15 cellular contexts compared by ENCODE assay signal in the genomic region with DNA sequence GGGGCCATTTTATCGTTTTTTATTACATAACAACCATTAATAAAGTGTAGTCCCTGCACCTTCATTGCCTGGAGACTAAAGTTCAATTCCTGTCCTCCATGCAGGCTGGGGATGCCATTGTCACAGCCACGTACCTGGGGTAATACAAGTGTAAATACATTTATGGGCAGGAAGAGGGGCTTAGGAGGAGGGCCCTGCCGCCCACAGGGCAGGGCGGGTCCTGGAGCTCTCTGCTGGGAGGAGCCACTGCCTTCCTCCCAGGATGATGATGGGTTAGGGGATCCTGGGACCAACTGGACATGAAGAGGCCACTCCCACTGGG. TPM values are rescaled to one million over a fixed set of nuclear protein-coding genes. Genes with fewer than 3 reads are reported as not detected.
DNase-seq lines count a peak whose midpoint lies in the region; ATAC-seq, FAIRE-seq and TF ChIP-seq lines count a peak whose summit lies in the region.
"Had no signal": no experiment of that assay in that cellular context is flagged by ENCODE, and none has a peak within 500 bp of the region (broad histone marks: within the 10 kb centered on the region; RNA-seq: fewer than 3 reads in every experiment).

No MANE protein-coding gene starts in this region.

- peak overlapping the region; percentile 18 to 46 for H2BK12ac ChIP-seq in mesenchymal stem cell (ENCODE audit: low read length in 2 of 2)

- TF ChIP-seq RAD21 in K562 (CRISPR knock-in tag; conservative IDR thresholded peaks at IDR 0.05 in 1 of 2, IDR thresholded peaks at IDR 0.05 in 1 of 2) = no peak

- H3K27me3 ChIP-seq in K562 (ENCODE audit: control insufficient read depth in 2 of 2, insufficient read depth in 2 of 2, low read length in 2 of 2) (no peaks in the 10 kb centered on the region), mesenchymal stem cell (ENCODE audit: control insufficient read depth in 1 of 2, insufficient read depth in 1 of 2, low read length in 2 of 2) (peaks cover 12 to 16% of the 10 kb centered on the region in 2 experiments), thyroid gland (no peaks in the 10 kb centered on the region)

- peak overlapping the region; percentile 27 for H3K27ac Mint-ChIP-seq in activated naive CD8-positive, alpha-beta T cell treated with anti-CD3 and anti-CD28 coated beads, Interleukin-2, amount 50 U/mL, for 24 hours
- H3K27ac Mint-ChIP-seq in activated naive CD8-positive, alpha-beta T cell treated with anti-CD3 and anti-CD28 coated beads for 36 hours = no peak overlapping the region

- in situ Hi-C loops in K562 (cut with MboI) = no loop called here

- no peaks in the 10 kb centered on the region for H3K9me3 Mint-ChIP-seq in activated naive CD8-positive, alpha-beta T cell treated with anti-CD3 and anti-CD28 coated beads, Interleukin-2, amount 50 U/mL, for 24 hours
- H3K9me3 Mint-ChIP-seq in activated naive CD8-positive, alpha-beta T cell treated with anti-CD3 and anti-CD28 coated beads for 36 hours = no peaks in the 10 kb centered on the region

- WGBS in K562 (ENCODE audit: insufficient coverage, low coverage, missing lambda C conversion rate) = 59% methylated on average over 4 of the region's 4 CpGs
- 68% methylated on average over 4 of the region's 4 CpGs for WGBS in mesenchymal stem cell
- WGBS in thyroid gland, 2 donors = 62 to 80% methylated on average over 3 to 4 of the region's 4 CpGs

- ATAC-seq in activated naive CD8-positive, alpha-beta T cell treated with anti-CD3 and anti-CD28 coated beads, Interleukin-2, amount 50 U/mL, for 24 hours = no peak
- no peak for ATAC-seq in K562

- H2BK5ac ChIP-seq in mesenchymal stem cell (ENCODE audit: low read depth, low read length, poor library complexity, severe bottlenecking) = no peak overlapping the region

- no TSS peak for BruUV-seq in K562 (replicated peaks; lab: Mats Ljungman, UMichigan)

- H3K4ac ChIP-seq in mesenchymal stem cell (ENCODE audit: low read depth in 1 of 2, low read length in 2 of 2) = peak overlapping the region; percentile 42 to 44

- H2BK120ac ChIP-seq in mesenchymal stem cell (ENCODE audit: low read depth, low read length) = no peak overlapping the region

- H3K4me1 ChIP-seq in K562 (replicated peaks in 1 of 2; ENCODE audit: control insufficient read depth in 2 of 2, insufficient read depth in 2 of 2, low read length in 2 of 2) = peaks cover 3 to 82% of the 10 kb centered on the region in 2 experiments; a peak in 4 of 5 replicates
- peaks cover 45% of the 10 kb centered on the region for H3K4me1 ChIP-seq in mesenchymal stem cell (ENCODE audit: control insufficient read depth, insufficient read depth, low read depth, low read length)
- peaks cover 19 to 46% of the 10 kb centered on the region in 2 donors for H3K4me1 ChIP-seq in thyroid gland

- no peak overlapping the region for H3K4me3 Mint-ChIP-seq in activated naive CD8-positive, alpha-beta T cell treated with anti-CD3 and anti-CD28 coated beads, Interleukin-2, amount 50 U/mL, for 24 hours
- H3K4me3 Mint-ChIP-seq in activated naive CD8-positive, alpha-beta T cell treated with anti-CD3 and anti-CD28 coated beads for 36 hours = no peak overlapping the region

- H3K9me1 ChIP-seq in K562 (ENCODE audit: control insufficient read depth, insufficient read depth, low read length) = peaks cover 3% of the 10 kb centered on the region

- intact Hi-C loops in K562 (cut with micrococcal nuclease) = no loop called here
- intact Hi-C loops in thyroid gland (cut with DNase I) = no loop called here

- peak overlapping the region in 1 of 2 experiments; percentile 73; a peak in 1 of 4 replicates for H3K9ac ChIP-seq in K562 (ENCODE audit: insufficient read depth in 1 of 2, low read depth in 2 of 2, low read length in 2 of 2)
- no peak overlapping the region for H3K9ac ChIP-seq in mesenchymal stem cell (ENCODE audit: low read length)

- FAIRE-seq in K562 (lab: Jason Lieb, UNC) (no peak), H54 (lab: Jason Lieb, UNC) (no peak)

- H3K36me3 ChIP-seq in K562 (ENCODE audit: control insufficient read depth, insufficient read depth, low read length) (peaks cover 12% of the 10 kb centered on the region; the same call in 1 of the 3 replicates), mesenchymal stem cell (ENCODE audit: control insufficient read depth in 1 of 2, insufficient read depth in 2 of 2, low read depth in 1 of 2, low read length in 2 of 2) (peaks cover 0 to 13% of the 10 kb centered on the region in 2 experiments), thyroid gland (no peaks in the 10 kb centered on the region)

- peak overlapping the region in 1 of 2 experiments; percentile 50 for H3K14ac ChIP-seq in mesenchymal stem cell (ENCODE audit: low read length in 2 of 2)

- H3K18ac ChIP-seq in mesenchymal stem cell (ENCODE audit: low read depth in 1 of 2, low read length in 2 of 2) = peak overlapping the region; percentile 41 to 46

- 0 out of 2 replicates have a peak, but pooled peaks cover 8% of the 10 kb centered on the region for H4K20me1 ChIP-seq in K562 (replicated peaks; ENCODE audit: control insufficient read depth, insufficient read depth, low read length)

- peak overlapping the region; percentile 17 for H2AK5ac ChIP-seq in mesenchymal stem cell (ENCODE audit: low read length, severe bottlenecking)

- H2AFZ ChIP-seq in K562 (ENCODE audit: low read depth, low read length) = no peak overlapping the region
- no peak overlapping the region for H2AFZ ChIP-seq in mesenchymal stem cell (ENCODE audit: low read depth, low read length)

- H2BK15ac ChIP-seq in mesenchymal stem cell (ENCODE audit: low read depth, poor library complexity, severe bottlenecking) = peak overlapping the region; percentile 26

- H3K79me2 ChIP-seq in K562 (ENCODE audit: control insufficient read depth, insufficient read depth, low read length) = peaks cover 30% of the 10 kb centered on the region

- TF ChIP-seq POLR2A in K562 (conservative IDR thresholded peaks at IDR 0.05) = no peak
- TF ChIP-seq POLR2A in thyroid gland (IDR thresholded peaks at IDR 0.05) = no peak
- no peak for TF ChIP-seq POLR2A in H54 (IDR thresholded peaks at IDR 0.05; ENCODE audit: low read depth, low read length)

- peaks cover 2% of the 10 kb centered on the region for H3K79me1 ChIP-seq in mesenchymal stem cell (replicated peaks; ENCODE audit: low read length, poor library complexity, severe bottlenecking)

- H3K23ac ChIP-seq in mesenchymal stem cell (ENCODE audit: low read length in 2 of 2) = no peak overlapping the region

- peaks cover 48% of the 10 kb centered on the region for H3K27me3 Mint-ChIP-seq in activated naive CD8-positive, alpha-beta T cell treated with anti-CD3 and anti-CD28 coated beads, Interleukin-2, amount 50 U/mL, for 24 hours
- peaks cover 59% of the 10 kb centered on the region for H3K27me3 Mint-ChIP-seq in activated naive CD8-positive, alpha-beta T cell treated with anti-CD3 and anti-CD28 coated beads for 36 hours

- TF ChIP-seq EP300 in K562 (IDR thresholded peaks at IDR 0.05; ENCODE audit: low read length) = no peak

- peak overlapping the region; percentile 83 for H4K91ac ChIP-seq in mesenchymal stem cell (ENCODE audit: low read length)

- peaks cover 10% of the 10 kb centered on the region for H3K4me1 Mint-ChIP-seq in activated naive CD8-positive, alpha-beta T cell treated with anti-CD3 and anti-CD28 coated beads, Interleukin-2, amount 50 U/mL, for 24 hours
- peaks cover 6% of the 10 kb centered on the region for H3K4me1 Mint-ChIP-seq in activated naive CD8-positive, alpha-beta T cell treated with anti-CD3 and anti-CD28 coated beads for 36 hours

- CTCF ChIA-PET in K562 (lab: Yijun Ruan, JAX; ENCODE audit: low intra/inter-chr PET ratio) = no interaction called here

- DNase-seq in activated naive CD8-positive, alpha-beta T cell treated with anti-CD3 and anti-CD28 coated beads, Interleukin-2, amount 50 U/mL, for 24 hours = no peak
- no peak for DNase-seq in activated naive CD8-positive, alpha-beta T cell treated with anti-CD3 and anti-CD28 coated beads for 36 hours
- DNase-seq in K562 (ENCODE audit: extremely low read depth in 1 of 4, low spot score in 3 of 4) (no peak), mesenchymal stem cell (no peak), thyroid gland (no peak), H54 (ENCODE audit: insufficient read length, low spot score) (no peak), C1 segment of cervical spinal cord (lab: John Stamatoyannopoulos, UW) (no peak), NCI-H187 treated with DMSO at 0.1 percent for 48 hours (lab: John Stamatoyannopoulos, UW) (no peak)
- DNase-seq: activated CD8-positive, alpha-beta memory T cell treated with anti-CD3 and anti-CD28 coated beads for 24 hours; effector memory CD4-positive, alpha-beta T cell; KBM-7; NCI-H1694; NK-92 treated with Interleukin-12 subunit alpha and Interleukin-12 subunit beta, amount 100 ng/mL, for 24 hours; T-helper 2 cell; trophoblast cell had no signal

- H3K4me3 ChIP-seq in K562 (no peak overlapping the region), mesenchymal stem cell (ENCODE audit: insufficient read depth in 1 of 2, low read depth in 1 of 2, low read length in 2 of 2) (no peak overlapping the region), thyroid gland (replicated peaks in 1 of 3) (no peak overlapping the region)

- POLR2A ChIA-PET in K562 (lab: Yijun Ruan, JAX) = no interaction called here

- H3K27ac ChIP-seq in K562 (ENCODE audit: extremely low read depth, low read depth, low read length) (no peak overlapping the region), mesenchymal stem cell (ENCODE audit: low read length, poor library complexity, severe bottlenecking) (no peak overlapping the region), thyroid gland (peak overlapping the region; percentile 52 to 62 (median 59))

- H3K36me3 Mint-ChIP-seq in activated naive CD8-positive, alpha-beta T cell treated with anti-CD3 and anti-CD28 coated beads, Interleukin-2, amount 50 U/mL, for 24 hours (ENCODE audit: low read depth) = no peaks in the 10 kb centered on the region
- no peaks in the 10 kb centered on the region for H3K36me3 Mint-ChIP-seq in activated naive CD8-positive, alpha-beta T cell treated with anti-CD3 and anti-CD28 coated beads for 36 hours

- no peak for TF ChIP-seq CTCF in K562 (IDR thresholded peaks at IDR 0.05 in 2 of 3, conservative IDR thresholded peaks at IDR 0.05 in 1 of 3; ENCODE audit: insufficient read depth in 2 of 3, low read depth in 1 of 3, low read length in 3 of 3)
- TF ChIP-seq CTCF in thyroid gland (IDR thresholded peaks at IDR 0.05) = no peak

- H4K8ac ChIP-seq in mesenchymal stem cell (ENCODE audit: low read length) = peak overlapping the region; percentile 70

- no peak overlapping the region for H3K4me2 ChIP-seq in K562 (ENCODE audit: insufficient read depth, low read length)
- no peak overlapping the region for H3K4me2 ChIP-seq in mesenchymal stem cell (ENCODE audit: low read length, poor library complexity, severe bottlenecking)

- H3K9me3 ChIP-seq in K562 (replicated peaks; ENCODE audit: control insufficient read depth, insufficient read depth, low read depth, low read length) (no peaks in the 10 kb centered on the region), mesenchymal stem cell (ENCODE audit: control insufficient read depth, low read length) (no peaks in the 10 kb centered on the region), thyroid gland (no peaks in the 10 kb centered on the region)

RNA-seq across cellular contexts. Expression of a gene that starts 44.0 kb away (rescaled TPM):
- 10 to 100 TPM; 35.7 to 38.7 TPM for total RNA-seq in activated naive CD8-positive, alpha-beta T cell treated with anti-CD3 and anti-CD28 coated beads for 36 hours
- total RNA-seq in K562 (2011; cell fraction: chromatin; rRNA removed; ENCODE audit: low replicate concordance) = 96.2 and 235 TPM in 2 replicates
- total RNA-seq in K562 (2011; cell fraction: nucleolus; rRNA removed) = 109 and 114 TPM in 2 replicates
- total RNA-seq in K562 (2011; cell fraction: nucleoplasm; rRNA removed) = 104 and 132 TPM in 2 replicates
- total RNA-seq in K562 (2014; rRNA removed) = 35.6 and 35.8 TPM in 2 replicates
- total RNA-seq in K562 (2014; rRNA removed; fragmentation: Illumina TruSeq; extraction: Trizol) = 4.3 and 5.2 TPM in 2 replicates
- total RNA-seq in K562 (2015; rRNA removed; fragmentation: Illumina TruSeq; extraction: Trizol) = 15.5 and 16.1 TPM in 2 replicates
- 52.8 and 54.2 TPM in 2 replicates for total RNA-seq in K562 (2021)
- polyA plus RNA-seq in K562 (2011; rRNA removed) = 13.1 and 18.0 TPM in 2 replicates
- polyA plus RNA-seq in K562 (2011; cell fraction: cytosol; rRNA removed) = 18.4 and 29.4 TPM in 2 replicates
- polyA plus RNA-seq in K562 (2011; cell fraction: nucleus; rRNA removed) = 50.2 and 67.4 TPM in 2 replicates
- 38.9 and 86.6 TPM in 2 replicates for polyA plus RNA-seq in K562 (2012)
- 13.8 and 24.0 TPM in 2 replicates for polyA plus RNA-seq in K562 (2014; fragmentation: Illumina TruSeq; extraction: Trizol)
- polyA plus RNA-seq in K562 (2014; fragmentation: Nextera tagmentation; extraction: Ambion mirVana) = under 1 TPM; 0.45 to 0.92 TPM
- polyA plus RNA-seq in K562 (2014; rRNA removed) = 31.7 and 32.1 TPM in 2 replicates
- 16.9 and 24.8 TPM in 2 replicates for polyA minus RNA-seq in K562 (2011; rRNA and poly(A)+ RNA removed)
- polyA minus RNA-seq in K562 (2011; cell fraction: cytosol; rRNA and poly(A)+ RNA removed) = 54.3 and 65.3 TPM in 2 replicates
- polyA minus RNA-seq in K562 (2011; cell fraction: nucleus; rRNA and poly(A)+ RNA removed) = 28.7 and 33.2 TPM in 2 replicates
- 54.5 TPM for polyA plus RNA-seq in mesenchymal stem cell (2013, experiment 1 of 2)
- polyA plus RNA-seq in mesenchymal stem cell (2013, experiment 2 of 2) = 52.5 TPM
- total RNA-seq in thyroid gland = 100 to 1,000 TPM in 3 of 4 donors, 10 to 100 TPM in 1; 81.8 to 140 (median 121) TPM

RNA-seq across cellular contexts. Expression of a gene that starts 56.1 kb away (rescaled TPM):
- under 1 TPM; 0.08 to 0.25 TPM for total RNA-seq in activated naive CD8-positive, alpha-beta T cell treated with anti-CD3 and anti-CD28 coated beads for 36 hours
- 32.5 and 87.9 TPM in 2 replicates for total RNA-seq in K562 (2011; cell fraction: chromatin; rRNA removed; ENCODE audit: low replicate concordance)
- total RNA-seq in K562 (2011; cell fraction: nucleolus; rRNA removed) = 48.6 and 57.5 TPM in 2 replicates
- total RNA-seq in K562 (2011; cell fraction: nucleoplasm; rRNA removed) = 39.0 and 40.6 TPM in 2 replicates
- total RNA-seq in K562 (2014; rRNA removed) (11.1 and 13.9 TPM in 2 replicates), K562 (2014; rRNA removed; fragmentation: Illumina TruSeq; extraction: Trizol) (2.1 and 2.6 TPM in 2 replicates), K562 (2015; rRNA removed; fragmentation: Illumina TruSeq; extraction: Trizol) (5.0 and 6.5 TPM in 2 replicates), K562 (2021) (20.8 and 26.9 TPM in 2 replicates), thyroid gland (10 to 100 TPM; 13.7 to 33.7 (median 23.9) TPM)
- polyA plus RNA-seq in K562 (2011; rRNA removed) (4.4 and 11.8 TPM in 2 replicates), K562 (2014; fragmentation: Illumina TruSeq; extraction: Trizol) (5.5 and 6.8 TPM in 2 replicates), K562 (2014; fragmentation: Nextera tagmentation; extraction: Ambion mirVana) (under 1 TPM; 0.14 to 0.24 TPM), K562 (2014; rRNA removed) (17.2 and 23.3 TPM in 2 replicates)
- 8.6 and 8.8 TPM in 2 replicates for polyA plus RNA-seq in K562 (2011; cell fraction: cytosol; rRNA removed)
- polyA plus RNA-seq in K562 (2011; cell fraction: nucleus; rRNA removed) = 112 and 139 TPM in 2 replicates
- 14.4 and 22.5 TPM in 2 replicates for polyA plus RNA-seq in K562 (2012)
- polyA minus RNA-seq in K562 (2011; rRNA and poly(A)+ RNA removed) = 0.72 and 2.7 TPM in 2 replicates
- 6.8 and 8.7 TPM in 2 replicates for polyA minus RNA-seq in K562 (2011; cell fraction: cytosol; rRNA and poly(A)+ RNA removed)
- 12.7 and 15.3 TPM in 2 replicates for polyA minus RNA-seq in K562 (2011; cell fraction: nucleus; rRNA and poly(A)+ RNA removed)
- polyA plus RNA-seq in mesenchymal stem cell (2013, experiment 1 of 2) = 8.3 TPM
- polyA plus RNA-seq in mesenchymal stem cell (2013, experiment 2 of 2) = 8.6 TPM

Comparison
In these comparisons a context has a peak if more than half of its experiments do, and no peak if none do; other contexts are left out.
1. H3K27ac ChIP-seq: peak in thyroid gland (3 of 3); none in K562 (single experiment) and mesenchymal stem cell (single experiment).